16 cellular contexts compared by ENCODE assay signal in genomic region chr4:14919785-14920184, GRCh38.
DNase-seq lines count a peak whose midpoint lies in the region; ATAC-seq and TF ChIP-seq lines count a peak whose summit lies in the region.
"Had no signal": no experiment of that assay in that cellular context is flagged by ENCODE, and none has a peak within 500 bp of the region (broad histone marks: within the 10 kb centered on the region; RNA-seq: fewer than 3 reads in every experiment).

No MANE protein-coding gene starts in this region.

- no peaks in the 10 kb centered on the region for H3K79me1 ChIP-seq in H9 (ENCODE audit: insufficient read depth, low read depth, low read length, poor library complexity, severe bottlenecking)

- no peak overlapping the region for H2BK15ac ChIP-seq in H9 (ENCODE audit: low read depth, low read length)

- H2AFZ ChIP-seq in H9 (ENCODE audit: low read length), result no peak overlapping the region
- H2AFZ ChIP-seq in Loucy (ENCODE audit: low read length), result 0 out of 2 replicates have a peak overlapping the region, but pooled peaks have one; percentile 18

- H3K4me1 Mint-ChIP-seq in H9 (no peaks in the 10 kb centered on the region), glutamatergic neuron (ENCODE audit: low read depth, unreplicated experiment) (peaks cover 7% of the 10 kb centered on the region)
- H3K4me1 Mint-ChIP-seq in stimulated activated effector memory CD8-positive, alpha-beta T cell treated with anti-CD3 and anti-CD28 coated beads, Interleukin-12 subunit alpha, Interleukin-12 subunit beta, amount 100 ng/mL, for 72 hours, result no peaks in the 10 kb centered on the region
- H3K4me1 Mint-ChIP-seq: B cell; CD4-positive, CD25-positive, alpha-beta regulatory T cell had no signal

- no peak for TF ChIP-seq CTCF in H9 (conservative IDR thresholded peaks at IDR 0.05)
- no peak for TF ChIP-seq CTCF in Loucy (conservative IDR thresholded peaks at IDR 0.05; ENCODE audit: low read length)
- no peak for TF ChIP-seq CTCF in glutamatergic neuron (IDR thresholded peaks at IDR 0.05; ENCODE audit: partially characterized antibody, unreplicated experiment)

- H3K9me3 ChIP-seq in H9 (ENCODE audit: control insufficient read depth, low read depth, low read length) (no peaks in the 10 kb centered on the region), Loucy (ENCODE audit: insufficient read depth, low read depth, low read length) (no peaks in the 10 kb centered on the region)
- H3K9me3 ChIP-seq: BLaER1, Caco-2 had no signal

- H2BK5ac ChIP-seq in H9 (ENCODE audit: insufficient read length, low read length), result no peak overlapping the region

- no peak overlapping the region for H3K4me2 ChIP-seq in H9 (ENCODE audit: insufficient read depth, insufficient read length, low read length)
- H3K4me2 ChIP-seq in Loucy (ENCODE audit: low read depth, low read length, poor library complexity, severe bottlenecking), result no peak overlapping the region
- H3K4me2 ChIP-seq: BLaER1 had no signal

- H3K36me3 Mint-ChIP-seq in H9 (ENCODE audit: insufficient read depth in 1 of 3, low read depth in 3 of 3) (no peaks in the 10 kb centered on the region), glutamatergic neuron (ENCODE audit: unreplicated experiment) (no peaks in the 10 kb centered on the region)
- H3K36me3 Mint-ChIP-seq in stimulated activated effector memory CD8-positive, alpha-beta T cell treated with anti-CD3 and anti-CD28 coated beads, Interleukin-12 subunit alpha, Interleukin-12 subunit beta, amount 100 ng/mL, for 72 hours, result no peaks in the 10 kb centered on the region
- H3K36me3 Mint-ChIP-seq: CD4-positive, CD25-positive, alpha-beta regulatory T cell; CD8-positive, alpha-beta T cell had no signal

- H3F3A ChIP-seq in Loucy (ENCODE audit: low read depth), result no peaks in the 10 kb centered on the region

- H3K14ac ChIP-seq in H9 (ENCODE audit: insufficient read depth, low read length), result no peak overlapping the region

- H4K91ac ChIP-seq in H9 (ENCODE audit: insufficient read length, low read depth, low read length), result no peak overlapping the region

- H3K4me3 ChIP-seq in Loucy (ENCODE audit: low read length, poor library complexity, severe bottlenecking), result no peak overlapping the region
- H3K4me3 ChIP-seq: BLaER1 had no signal

- H3K27me3 ChIP-seq in H9 (ENCODE audit: insufficient read depth, low read length) (no peaks in the 10 kb centered on the region), Loucy (ENCODE audit: insufficient read depth, low read length, poor library complexity, severe bottlenecking) (no peaks in the 10 kb centered on the region)
- H3K27me3 ChIP-seq: BLaER1 had no signal

- WGBS in H9 (ENCODE audit: extremely low coverage, insufficient read length, low lambda C conversion rate), result no CpG with 5 or more reads among the region's 7 CpGs

- no peaks in the 10 kb centered on the region for H3K36me3 ChIP-seq in Loucy (ENCODE audit: insufficient read depth, low read length)
- H3K36me3 ChIP-seq: BLaER1 had no signal

- H3K56ac ChIP-seq in H9 (ENCODE audit: insufficient read length, low read depth, low read length), result no peak overlapping the region

- H3K27me3 Mint-ChIP-seq in H9 (ENCODE audit: low read depth) (no peaks in the 10 kb centered on the region), glutamatergic neuron (ENCODE audit: unreplicated experiment) (no peaks in the 10 kb centered on the region)

- peak; percentile 11 for ATAC-seq in stimulated activated effector memory CD8-positive, alpha-beta T cell treated with anti-CD3 and anti-CD28 coated beads, Interleukin-12 subunit alpha, Interleukin-12 subunit beta, amount 100 ng/mL, for 72 hours
- ATAC-seq: CD8-positive, alpha-beta T cell had no signal

- H2BK20ac ChIP-seq in H9 (ENCODE audit: low read depth, low read length, poor library complexity, severe bottlenecking), result no peak overlapping the region

- H3T11ph ChIP-seq in H9 (ENCODE audit: low read length), result no peak overlapping the region

- no peak overlapping the region for H3K23ac ChIP-seq in H9 (ENCODE audit: insufficient read length, low read depth, low read length)

- H3K9me3 Mint-ChIP-seq in H9 (no peaks in the 10 kb centered on the region), glutamatergic neuron (ENCODE audit: unreplicated experiment) (peaks cover 3% of the 10 kb centered on the region)
- no peaks in the 10 kb centered on the region for H3K9me3 Mint-ChIP-seq in stimulated activated effector memory CD8-positive, alpha-beta T cell treated with anti-CD3 and anti-CD28 coated beads, Interleukin-12 subunit alpha, Interleukin-12 subunit beta, amount 100 ng/mL, for 72 hours
- H3K9me3 Mint-ChIP-seq: CD8-positive, alpha-beta T cell had no signal

- no peaks in the 10 kb centered on the region for H3K23me2 ChIP-seq in H9 (ENCODE audit: insufficient read length, low read depth, low read length, poor library complexity, severe bottlenecking)

- H2BK120ac ChIP-seq in H9 (ENCODE audit: low read depth, low read length, poor library complexity, severe bottlenecking), result no peak overlapping the region

- H3K9me2 ChIP-seq in Loucy (replicated peaks; ENCODE audit: low read depth, low read length), result no peaks in the 10 kb centered on the region

- H3K27ac ChIP-seq in H9 (ENCODE audit: insufficient read length, low read depth, low read length), result no peak overlapping the region
- H3K27ac ChIP-seq: BLaER1, C4-2B had no signal

- H3K79me2 ChIP-seq in H9 (ENCODE audit: insufficient read depth, low read length) (no peaks in the 10 kb centered on the region), Loucy (ENCODE audit: insufficient read depth, low read length) (no peaks in the 10 kb centered on the region)

- H3K4me3 Mint-ChIP-seq in H9 (no peak overlapping the region), glutamatergic neuron (ENCODE audit: unreplicated experiment) (no peak overlapping the region)
- no peak overlapping the region for H3K4me3 Mint-ChIP-seq in stimulated activated effector memory CD8-positive, alpha-beta T cell treated with anti-CD3 and anti-CD28 coated beads, Interleukin-12 subunit alpha, Interleukin-12 subunit beta, amount 100 ng/mL, for 72 hours
- H3K4me3 Mint-ChIP-seq: B cell; CD4-positive, CD25-positive, alpha-beta regulatory T cell; CD8-positive, alpha-beta T cell had no signal

- no peak overlapping the region for H2AK5ac ChIP-seq in H9 (ENCODE audit: insufficient read length, low read length)

- no peak overlapping the region for H3K4ac ChIP-seq in H9 (ENCODE audit: low read depth, low read length)

- H3K4me1 ChIP-seq in H9 (ENCODE audit: insufficient read depth, low read length) (no peaks in the 10 kb centered on the region), Loucy (ENCODE audit: insufficient read depth, low read length, poor library complexity, severe bottlenecking) (no peaks in the 10 kb centered on the region)
- H3K4me1 ChIP-seq: BLaER1, Caco-2 had no signal

- H4K20me1 ChIP-seq in H9 (ENCODE audit: control insufficient read depth, insufficient read depth, insufficient read length), result no peaks in the 10 kb centered on the region
- no peaks in the 10 kb centered on the region for H4K20me1 ChIP-seq in Loucy (ENCODE audit: insufficient read depth, low read length, poor library complexity, severe bottlenecking)
- H4K20me1 ChIP-seq: BLaER1 had no signal

- H3K27ac Mint-ChIP-seq in H9 (no peak overlapping the region), glutamatergic neuron (ENCODE audit: unreplicated experiment) (peak overlapping the region; percentile 1)
- no peak overlapping the region for H3K27ac Mint-ChIP-seq in stimulated activated effector memory CD8-positive, alpha-beta T cell treated with anti-CD3 and anti-CD28 coated beads, Interleukin-12 subunit alpha, Interleukin-12 subunit beta, amount 100 ng/mL, for 72 hours
- H3K27ac Mint-ChIP-seq: B cell; CD4-positive, CD25-positive, alpha-beta regulatory T cell; CD8-positive, alpha-beta T cell had no signal

- no peak overlapping the region for H2BK12ac ChIP-seq in H9 (ENCODE audit: insufficient read length, low read depth, low read length)

- H4K8ac ChIP-seq in H9 (replicated peaks; ENCODE audit: insufficient read length, low read depth, low read length), result peak overlapping the region; percentile 96

- no peak overlapping the region for H4K5ac ChIP-seq in H9 (ENCODE audit: insufficient read length, low read depth, low read length)

- DNase-seq in H9 (no peak), glutamatergic neuron (no peak), SHP77 (lab: John Stamatoyannopoulos, UW) (no peak), AG08396 (ENCODE audit: low spot score) (no peak)
- no peak for DNase-seq in stimulated activated effector memory CD8-positive, alpha-beta T cell treated with anti-CD3 and anti-CD28 coated beads, Interleukin-12 subunit alpha, Interleukin-12 subunit beta, amount 100 ng/mL, for 72 hours (ENCODE audit: low spot score in 2 of 2)
- DNase-seq: Caco-2; CD4-positive, CD25-positive, alpha-beta regulatory T cell; CD8-positive, alpha-beta T cell; DMS153; DND-41; GOT3; HCEC 1CT had no signal

- H3K9ac ChIP-seq in H9 (ENCODE audit: extremely low read depth, insufficient read length, low read length) (no peak overlapping the region), Loucy (ENCODE audit: low read depth, low read length, poor library complexity, severe bottlenecking) (no peak overlapping the region)
- H3K9ac ChIP-seq: BLaER1 had no signal

- H3K18ac ChIP-seq in H9 (ENCODE audit: insufficient read length, low read depth, low read length), result no peak overlapping the region
